In genomic region chr3:53193466-53194217, GRCh38 we compare ENCODE assay signal across 12 cellular contexts. TPM values are rescaled to one million over a fixed set of nuclear protein-coding genes. Genes with fewer than 3 reads are reported as not detected.
DNase-seq lines count a peak whose midpoint lies in the region; ATAC-seq, FAIRE-seq and TF ChIP-seq lines count a peak whose summit lies in the region.
"Had no signal": no experiment of that assay in that cellular context is flagged by ENCODE, and none has a peak within 500 bp of the region (broad histone marks: within the 10 kb centered on the region; RNA-seq: fewer than 3 reads in every experiment).

No MANE protein-coding gene starts in this region.

- RAD21 ChIA-PET in HCT116 (lab: Charles Lee; ENCODE audit: low non-redundant PET in 1 of 2, low total read pairs in 2 of 2, uncharacterized antibody in 2 of 2, unreplicated experiment in 2 of 2) = no interaction called here

- peak overlapping the region; percentile 44; the same call in 1 of the 2 replicates for H3K27ac ChIP-seq in HCT116 (ENCODE audit: low read depth, low read length)
- no peak overlapping the region for H3K27ac ChIP-seq in astrocyte (ENCODE audit: low read depth, low read length)
- H3K27ac ChIP-seq in kidney (ENCODE audit: low read depth in 2 of 2, low read length in 2 of 2) = peak overlapping the region; percentile 12 to 72
- peak overlapping the region; percentile 60 for H3K27ac ChIP-seq in stomach smooth muscle (ENCODE audit: low read length)
- peak overlapping the region in 2 of 4 donors; percentile 39 to 51 for H3K27ac ChIP-seq in tibial nerve

- H3K27me3 ChIP-seq in HCT116 (ENCODE audit: insufficient read depth, low read length) (no peaks in the 10 kb centered on the region), astrocyte (ENCODE audit: insufficient read depth, low read length) (no peaks in the 10 kb centered on the region), stomach smooth muscle (ENCODE audit: control insufficient read depth in 1 of 2, insufficient read depth in 2 of 2, low read length in 2 of 2) (peaks cover 0 to 3% of the 10 kb centered on the region in 2 donors), tibial nerve (no peaks in the 10 kb centered on the region)

- ATAC-seq in HCT116 = no peak

- H3K36me3 Mint-ChIP-seq in astrocyte (ENCODE audit: low read depth, unreplicated experiment) = peaks cover 5% of the 10 kb centered on the region
- peaks cover 5% of the 10 kb centered on the region for H3K36me3 Mint-ChIP-seq in activated CD4-positive, alpha-beta memory T cell treated with anti-CD3 and anti-CD28 coated beads for 36 hours

- no peak overlapping the region for H3K27ac Mint-ChIP-seq in astrocyte (ENCODE audit: unreplicated experiment)
- H3K27ac Mint-ChIP-seq in activated CD4-positive, alpha-beta memory T cell treated with anti-CD3 and anti-CD28 coated beads for 36 hours = no peak overlapping the region

- no peak for DNase-seq in HCT116 (ENCODE audit: low read depth, low spot score)
- no peak for DNase-seq in astrocyte (ENCODE audit: low read depth)
- DNase-seq in kidney = no peak
- no peak for DNase-seq in EL
- no peak for DNase-seq in tibial nerve (ENCODE audit: low spot score in 2 of 2)
- no peak for DNase-seq in RKO (ENCODE audit: low spot score)
- no peak for DNase-seq in activated CD4-positive, alpha-beta memory T cell treated with anti-CD3 and anti-CD28 coated beads for 36 hours
- DNase-seq: activated CD4-positive, alpha-beta T cell treated with anti-CD3 and anti-CD28 coated beads, Interleukin-2, amount 50 U/mL, for 4 hours; activated naive CD4-positive, alpha-beta T cell treated with anti-CD3 and anti-CD28 coated beads, Interleukin-2, amount 10 ng/mL, durations not matched to agents 7 days and 5 days; COR-L47; SW 1271 had no signal

- intact Hi-C loops in HCT116 (cut with micrococcal nuclease) (no loop called here), kidney (cut with DNase I) (loop anchor here (10.0 kb wide), 1 partner anchor 59 kb away; the partner anchor contains the start of gene RFT1)
- intact Hi-C loops in activated CD4-positive, alpha-beta memory T cell treated with anti-CD3 and anti-CD28 coated beads for 36 hours (cut with micrococcal nuclease) = no loop called here

- CTCF ChIA-PET in HCT116 (lab: Charles Lee) = no interaction called here
- CTCF ChIA-PET in activated CD4-positive, alpha-beta memory T cell treated with anti-CD3 and anti-CD28 coated beads for 36 hours (lab: Charles Lee) = interaction anchor here (1.6 to 5.9 kb wide), 3 partner anchors 59 to 79 kb away, joined by 11 to 124 read pairs (median 11); no protein-coding TSS in a partner anchor

- H3K79me2 ChIP-seq in HCT116 (ENCODE audit: insufficient read depth, low read length) = peaks cover 9% of the 10 kb centered on the region
- no peaks in the 10 kb centered on the region for H3K79me2 ChIP-seq in astrocyte (ENCODE audit: insufficient read depth, low read length)

- peaks cover 8% of the 10 kb centered on the region for H3K4me1 Mint-ChIP-seq in astrocyte (ENCODE audit: low read depth, unreplicated experiment)
- H3K4me1 Mint-ChIP-seq in activated CD4-positive, alpha-beta memory T cell treated with anti-CD3 and anti-CD28 coated beads for 36 hours (ENCODE audit: low read depth) = peaks cover 7% of the 10 kb centered on the region

- TF ChIP-seq POLR2A in HCT116 (IDR thresholded peaks at IDR 0.05; ENCODE audit: borderline replicate concordance, extremely low read depth, insufficient read depth, insufficient read length) = no peak
- TF ChIP-seq POLR2A in tibial nerve (IDR thresholded peaks at IDR 0.05) = no peak

- H3K4me3 Mint-ChIP-seq in astrocyte (ENCODE audit: unreplicated experiment) = no peak overlapping the region
- H3K4me3 Mint-ChIP-seq in activated CD4-positive, alpha-beta memory T cell treated with anti-CD3 and anti-CD28 coated beads for 36 hours = no peak overlapping the region
- H3K4me3 Mint-ChIP-seq: activated naive CD4-positive, alpha-beta T cell treated with anti-CD3 and anti-CD28 coated beads, Interleukin-2, amount 10 ng/mL, durations not matched to agents 7 days and 5 days had no signal

- peaks cover 18 to 51% of the 10 kb centered on the region in 2 experiments for H3K4me1 ChIP-seq in HCT116 (ENCODE audit: control insufficient read depth in 1 of 2, insufficient read depth in 2 of 2, low read length in 2 of 2)
- H3K4me1 ChIP-seq in astrocyte (ENCODE audit: insufficient read depth, low read length) = peaks cover 14% of the 10 kb centered on the region
- peaks cover 0 to 11% of the 10 kb centered on the region in 2 donors for H3K4me1 ChIP-seq in kidney (ENCODE audit: control insufficient read depth in 1 of 2, insufficient read depth in 1 of 2, low read depth in 1 of 2, low read length in 2 of 2)
- peaks cover 29% of the 10 kb centered on the region for H3K4me1 ChIP-seq in stomach smooth muscle (ENCODE audit: control insufficient read depth, insufficient read depth, low read length)
- H3K4me1 ChIP-seq in tibial nerve = peaks cover 0 to 33% (median 5%) of the 10 kb centered on the region in 4 donors

- H4K20me1 ChIP-seq in HCT116 (ENCODE audit: insufficient read depth) (no peaks in the 10 kb centered on the region), astrocyte (ENCODE audit: insufficient read depth, low read length) (no peaks in the 10 kb centered on the region)

- POLR2A ChIA-PET in HCT116 (lab: Charles Lee) = interaction anchor here (1.1 kb wide), 1 partner anchor 33 kb away, joined by 3 read pairs; the partner anchor contains the start of gene PRKCD
- POLR2A ChIA-PET in activated CD4-positive, alpha-beta memory T cell treated with anti-CD3 and anti-CD28 coated beads for 36 hours (lab: Charles Lee) = no interaction called here

- H3K9me2 ChIP-seq in HCT116 (ENCODE audit: insufficient read depth) = no peaks in the 10 kb centered on the region

- BruUV-seq in HCT116 (replicated peaks; lab: Mats Ljungman, UMichigan) = no TSS peak

- TF ChIP-seq RAD21 in HCT116 (IDR thresholded peaks at IDR 0.05; ENCODE audit: low read depth) = no peak

- H3K9me3 Mint-ChIP-seq in astrocyte (ENCODE audit: unreplicated experiment) = no peaks in the 10 kb centered on the region
- no peaks in the 10 kb centered on the region for H3K9me3 Mint-ChIP-seq in activated CD4-positive, alpha-beta memory T cell treated with anti-CD3 and anti-CD28 coated beads for 36 hours
- H3K9me3 Mint-ChIP-seq: activated naive CD4-positive, alpha-beta T cell treated with anti-CD3 and anti-CD28 coated beads, Interleukin-2, amount 10 ng/mL, durations not matched to agents 7 days and 5 days had no signal

- H2AFZ ChIP-seq in HCT116 (ENCODE audit: low read depth, low read length, poor library complexity, severe bottlenecking) = no peak overlapping the region
- peak overlapping the region; percentile 37 for H2AFZ ChIP-seq in astrocyte (ENCODE audit: low read depth, low read length)

- FAIRE-seq in astrocyte (lab: Jason Lieb, UNC) (no peak), kidney (lab: Jason Lieb, UNC) (no peak)

- H3K4me2 ChIP-seq in HCT116 (ENCODE audit: low read length) (peak overlapping the region; percentile 16; the same call in 1 of the 2 replicates), astrocyte (ENCODE audit: low read length) (no peak overlapping the region)

- peaks cover 2 to 7% of the 10 kb centered on the region in 2 experiments for H3K36me3 ChIP-seq in HCT116 (ENCODE audit: control insufficient read depth in 1 of 2, insufficient read depth in 2 of 2, low read length in 2 of 2)
- no peaks in the 10 kb centered on the region for H3K36me3 ChIP-seq in astrocyte (ENCODE audit: insufficient read depth, low read length)
- peaks cover 9 to 17% of the 10 kb centered on the region in 2 donors for H3K36me3 ChIP-seq in kidney (ENCODE audit: control insufficient read depth in 1 of 2, insufficient read depth in 2 of 2, low read length in 2 of 2)
- peaks cover 0 to 15% of the 10 kb centered on the region in 2 donors for H3K36me3 ChIP-seq in stomach smooth muscle (ENCODE audit: control insufficient read depth in 2 of 2, insufficient read depth in 2 of 2, low read length in 2 of 2)
- H3K36me3 ChIP-seq in tibial nerve = peaks cover 0 to 48% (median 12%) of the 10 kb centered on the region in 3 donors

- H3K9ac ChIP-seq in HCT116 (ENCODE audit: low read length) = peak overlapping the region; percentile 6; the same call in 1 of the 2 replicates
- H3K9ac ChIP-seq in astrocyte (ENCODE audit: low read length) = no peak overlapping the region
- H3K9ac ChIP-seq in kidney (ENCODE audit: low read length in 2 of 2) = no peak overlapping the region
- H3K9ac ChIP-seq in stomach smooth muscle (ENCODE audit: low read length in 2 of 2) = peak overlapping the region in 1 of 2 donors; percentile 13

- 46 to 49% methylated on average over 11 of the region's 11 CpGs for WGBS in tibial nerve, 2 donors

- no peaks in the 10 kb centered on the region for H3K9me3 ChIP-seq in HCT116 (ENCODE audit: control insufficient read depth in 1 of 2, insufficient read depth in 1 of 2, low read depth in 1 of 2, low read length in 2 of 2)
- no peaks in the 10 kb centered on the region for H3K9me3 ChIP-seq in astrocyte (ENCODE audit: insufficient read depth, low read depth, low read length)
- no peaks in the 10 kb centered on the region for H3K9me3 ChIP-seq in kidney (ENCODE audit: control insufficient read depth in 1 of 2, low read length in 2 of 2)
- H3K9me3 ChIP-seq in stomach smooth muscle (ENCODE audit: control insufficient read depth in 2 of 2, low read length in 2 of 2) = no peaks in the 10 kb centered on the region
- H3K9me3 ChIP-seq in tibial nerve = no peaks in the 10 kb centered on the region

- H3K27me3 Mint-ChIP-seq in astrocyte (ENCODE audit: low read depth, unreplicated experiment) = peaks cover 5% of the 10 kb centered on the region
- no peaks in the 10 kb centered on the region for H3K27me3 Mint-ChIP-seq in activated CD4-positive, alpha-beta memory T cell treated with anti-CD3 and anti-CD28 coated beads for 36 hours
- H3K27me3 Mint-ChIP-seq: activated naive CD4-positive, alpha-beta T cell treated with anti-CD3 and anti-CD28 coated beads, Interleukin-2, amount 10 ng/mL, durations not matched to agents 7 days and 5 days had no signal

- TF ChIP-seq CTCF in HCT116 (IDR thresholded peaks at IDR 0.05 in 2 of 3, conservative IDR thresholded peaks at IDR 0.05 in 1 of 3; ENCODE audit: borderline replicate concordance in 1 of 3, insufficient read depth in 1 of 3, low read depth in 2 of 3, low read length in 2 of 3) (no peak), astrocyte (IDR thresholded peaks at IDR 0.05; ENCODE audit: insufficient read depth, low read depth, low read length) (no peak), kidney (IDR thresholded peaks at IDR 0.05; ENCODE audit: borderline replicate concordance, extremely low read depth, insufficient read depth) (no peak), tibial nerve (IDR thresholded peaks at IDR 0.05) (no peak)

- H3K4me3 ChIP-seq in HCT116 (replicated peaks in 1 of 2; ENCODE audit: low read depth in 1 of 2, low read length in 2 of 2) = no peak overlapping the region
- H3K4me3 ChIP-seq in astrocyte (ENCODE audit: insufficient read depth, low read depth, low read length) = no peak overlapping the region
- no peak overlapping the region for H3K4me3 ChIP-seq in kidney (ENCODE audit: low read length in 2 of 2)
- H3K4me3 ChIP-seq in stomach smooth muscle (ENCODE audit: low read length in 2 of 2) = peak overlapping the region in 1 of 2 donors; percentile 35
- H3K4me3 ChIP-seq in tibial nerve = no peak overlapping the region

- no peak for TF ChIP-seq EP300 in tibial nerve (IDR thresholded peaks at IDR 0.05)

RNA-seq across cellular contexts. Expression of gene PRKCD, which starts 32.6 kb away (rescaled TPM):
- total RNA-seq in HCT116 (2021; ENCODE audit: unreplicated experiment) (34.4 TPM), astrocyte (25.4 and 28.8 TPM in 2 replicates), kidney (26.6 TPM), tibial nerve (10 to 100 TPM; 13.5 to 30.6 (median 19.9) TPM)
- 34.6 and 38.9 TPM in 2 replicates for polyA plus RNA-seq in HCT116 (2012)
- polyA plus RNA-seq in kidney (ENCODE audit: insufficient read depth, low read depth, low replicate concordance) = 29.1 TPM
- 10 to 100 TPM; 23.8 to 25.9 TPM for total RNA-seq in activated CD4-positive, alpha-beta memory T cell treated with anti-CD3 and anti-CD28 coated beads for 36 hours
